ENCODE assay signal across 8 cellular contexts in the genomic region with DNA sequence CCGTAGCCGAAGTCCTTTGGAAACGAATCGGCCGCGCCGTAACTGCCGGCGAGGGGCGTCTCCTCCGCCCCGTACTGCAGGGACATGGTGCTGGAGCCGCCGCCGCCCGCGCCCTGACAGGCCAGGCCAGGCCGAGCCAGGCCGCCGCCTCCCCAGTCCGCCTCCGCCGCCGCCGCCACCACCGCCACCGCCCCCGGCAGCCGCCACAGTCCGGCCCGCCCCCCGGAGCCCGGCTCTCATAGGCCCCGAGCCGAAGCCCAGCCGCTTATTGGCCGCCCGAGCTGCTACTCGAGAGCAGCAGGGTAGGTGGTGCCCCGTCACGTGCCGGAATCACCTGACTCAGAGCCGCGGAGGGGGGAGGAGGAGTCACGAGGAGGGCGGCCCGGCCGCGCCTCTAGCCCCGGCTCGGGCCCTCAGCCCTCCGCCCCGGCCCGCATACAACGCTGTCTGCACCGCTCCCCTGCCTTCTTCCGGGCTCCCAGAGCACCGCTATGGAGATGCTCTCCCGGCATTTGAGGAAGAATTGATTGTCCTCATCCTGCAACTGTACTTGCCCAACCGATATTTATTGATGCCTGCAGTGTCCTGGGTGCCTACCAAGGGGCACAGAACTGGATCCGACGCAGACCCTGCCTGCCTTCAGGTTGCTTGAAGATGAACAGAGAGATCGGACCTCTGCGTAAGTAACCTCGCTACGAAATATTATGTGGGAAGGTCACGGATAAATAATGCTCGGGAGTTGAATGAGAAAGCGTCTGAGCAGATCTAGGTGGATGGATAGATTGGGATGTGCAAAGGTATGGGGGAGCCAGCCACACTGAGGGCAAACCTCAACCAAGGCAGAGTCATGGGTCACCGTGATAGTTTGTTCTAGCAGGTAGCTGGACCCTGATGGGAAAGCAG. TPM values are rescaled to one million over a fixed set of nuclear protein-coding genes. Genes with fewer than 3 reads are reported as not detected.
DNase-seq lines count a peak whose midpoint lies in the region; ATAC-seq and TF ChIP-seq lines count a peak whose summit lies in the region.

A gene with protein sequence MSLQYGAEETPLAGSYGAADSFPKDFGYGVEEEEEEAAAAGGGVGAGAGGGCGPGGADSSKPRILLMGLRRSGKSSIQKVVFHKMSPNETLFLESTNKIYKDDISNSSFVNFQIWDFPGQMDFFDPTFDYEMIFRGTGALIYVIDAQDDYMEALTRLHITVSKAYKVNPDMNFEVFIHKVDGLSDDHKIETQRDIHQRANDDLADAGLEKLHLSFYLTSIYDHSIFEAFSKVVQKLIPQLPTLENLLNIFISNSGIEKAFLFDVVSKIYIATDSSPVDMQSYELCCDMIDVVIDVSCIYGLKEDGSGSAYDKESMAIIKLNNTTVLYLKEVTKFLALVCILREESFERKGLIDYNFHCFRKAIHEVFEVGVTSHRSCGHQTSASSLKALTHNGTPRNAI (minus strand): TSS at position 212 of the 903 bp plus-strand sequence. CDS start 126 bp downstream, at position 86.

- H3K9me3 Mint-ChIP-seq in immature natural killer cell: no peaks in the 10 kb centered on the region

- H3K27me3 Mint-ChIP-seq in immature natural killer cell (ENCODE audit: low read depth in 3 of 3): peaks cover 0 to 16% (median 0%) of the 10 kb centered on the region in 3 donors

- H3K4me3 Mint-ChIP-seq in immature natural killer cell: peak within 1 kb of the TSS; percentile 93 to 97 (median 97)

- no peak for TF ChIP-seq CTCF in AG09319 (IDR thresholded peaks at IDR 0.05; ENCODE audit: low read depth, low read length)

- H3K27ac Mint-ChIP-seq in immature natural killer cell: peak within 1 kb of the TSS; percentile 87 to 98 (median 94)

- peaks cover 6 to 14% (median 7%) of the 10 kb centered on the region in 3 donors for H3K36me3 Mint-ChIP-seq in immature natural killer cell

- H3K27ac ChIP-seq in caudate nucleus (ENCODE audit: low read depth, low read length): peak within 1 kb of the TSS; percentile 93

- peak; percentile 85 for ATAC-seq in GM19025 (IDR thresholded peaks at IDR 0.05; ENCODE audit: low read depth, unreplicated experiment)
- ATAC-seq in HG03280 (IDR thresholded peaks at IDR 0.05; ENCODE audit: unreplicated experiment): peak; percentile 96

- DNase-seq in AG09319 (ENCODE audit: extremely low read depth, low read depth): peak; percentile 94
- DNase-seq in NCI-H345 treated with DMSO at 0.1 percent for 48 hours (lab: John Stamatoyannopoulos, UW; ENCODE audit: unreplicated experiment): peak; percentile 89
- peak; percentile 95 to 98 (median 97) for DNase-seq in activated CD4-positive, CD25-positive, alpha-beta regulatory T cell (lab: John Stamatoyannopoulos, UW)
- peak; percentile 79 to 100 (median 99) for DNase-seq in caudate nucleus (lab: John Stamatoyannopoulos, UW)
- peak; percentile 98 for DNase-seq in immature natural killer cell
- peak; percentile 96 for DNase-seq in smooth muscle cell of the brain vasculature (ENCODE audit: low read depth, low spot score)

- peaks cover 31 to 64% of the 10 kb centered on the region in 2 donors for H3K4me1 Mint-ChIP-seq in immature natural killer cell

RNA-seq across cellular contexts. Expression of the gene that starts here (rescaled TPM):
- polyA plus RNA-seq in immature natural killer cell: 10 to 100 TPM in 1 of 3 donors, 1 to 10 TPM in 2; 6.3 to 10.3 (median 7.8) TPM

Comparison
In these comparisons a context has a peak if more than half of its experiments do, and no peak if none do; other contexts are left out.
1. Peak in every context shown above with its lines: DNase-seq, ATAC-seq and H3K27ac ChIP-seq.